1 cellular context compared by ENCODE assay signal in the genomic region with DNA sequence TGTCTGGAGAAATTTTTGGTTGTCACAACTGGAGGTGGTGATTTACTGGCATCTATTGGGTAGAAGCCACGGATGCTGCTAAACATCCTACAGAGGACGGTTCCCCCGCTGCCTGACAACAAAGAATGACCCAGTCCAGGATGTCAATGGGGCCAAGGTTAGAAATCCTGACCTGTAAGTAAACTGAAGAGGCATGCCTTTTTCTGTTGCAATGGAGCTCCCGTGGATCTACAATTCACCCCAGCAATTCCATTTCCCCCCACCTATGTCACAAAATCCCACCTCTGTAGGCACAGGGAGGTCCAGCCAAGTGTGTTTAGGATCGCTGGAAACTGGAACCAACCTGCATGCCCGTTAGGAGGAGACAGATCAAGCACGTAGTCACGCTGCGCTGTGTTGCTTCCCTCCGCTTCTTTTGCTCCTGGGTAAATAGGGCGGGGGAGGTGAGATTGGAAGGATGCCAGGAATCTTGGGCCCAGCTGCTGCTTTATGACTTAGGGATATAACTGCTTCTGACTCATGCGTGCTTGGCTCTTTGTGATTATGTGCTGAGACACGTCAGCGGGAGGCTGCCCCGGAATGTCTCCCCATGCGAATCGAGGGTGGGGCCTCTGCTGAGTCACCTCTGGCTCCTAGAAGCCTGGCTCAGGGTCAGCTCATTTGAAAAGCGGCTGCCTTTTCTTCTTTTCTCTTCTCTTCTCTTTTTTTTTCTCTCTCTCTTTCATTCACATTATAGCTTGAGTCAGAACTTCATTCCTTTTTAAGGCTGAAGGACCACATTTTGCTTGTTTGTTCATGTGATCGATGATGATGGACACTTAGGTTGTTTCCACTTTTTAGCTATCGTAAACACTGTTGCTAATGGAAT.
TF ChIP-seq lines count a peak whose summit lies in the region.

No MANE protein-coding gene starts in this region.

TF ChIP-seq in HEK293, 187 proteins besides CTCF, POLR2A, EP300 and RAD21 (continued from another document and continues in another):
- TF ChIP-seq, protein P1, sequence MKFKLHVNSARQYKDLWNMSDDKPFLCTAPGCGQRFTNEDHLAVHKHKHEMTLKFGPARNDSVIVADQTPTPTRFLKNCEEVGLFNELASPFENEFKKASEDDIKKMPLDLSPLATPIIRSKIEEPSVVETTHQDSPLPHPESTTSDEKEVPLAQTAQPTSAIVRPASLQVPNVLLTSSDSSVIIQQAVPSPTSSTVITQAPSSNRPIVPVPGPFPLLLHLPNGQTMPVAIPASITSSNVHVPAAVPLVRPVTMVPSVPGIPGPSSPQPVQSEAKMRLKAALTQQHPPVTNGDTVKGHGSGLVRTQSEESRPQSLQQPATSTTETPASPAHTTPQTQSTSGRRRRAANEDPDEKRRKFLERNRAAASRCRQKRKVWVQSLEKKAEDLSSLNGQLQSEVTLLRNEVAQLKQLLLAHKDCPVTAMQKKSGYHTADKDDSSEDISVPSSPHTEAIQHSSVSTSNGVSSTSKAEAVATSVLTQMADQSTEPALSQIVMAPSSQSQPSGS (tag by site-specific recombination; IDR thresholded peaks at IDR 0.05; ENCODE audit: low read depth), result peak; percentile 86
- TF ChIP-seq, protein P2, sequence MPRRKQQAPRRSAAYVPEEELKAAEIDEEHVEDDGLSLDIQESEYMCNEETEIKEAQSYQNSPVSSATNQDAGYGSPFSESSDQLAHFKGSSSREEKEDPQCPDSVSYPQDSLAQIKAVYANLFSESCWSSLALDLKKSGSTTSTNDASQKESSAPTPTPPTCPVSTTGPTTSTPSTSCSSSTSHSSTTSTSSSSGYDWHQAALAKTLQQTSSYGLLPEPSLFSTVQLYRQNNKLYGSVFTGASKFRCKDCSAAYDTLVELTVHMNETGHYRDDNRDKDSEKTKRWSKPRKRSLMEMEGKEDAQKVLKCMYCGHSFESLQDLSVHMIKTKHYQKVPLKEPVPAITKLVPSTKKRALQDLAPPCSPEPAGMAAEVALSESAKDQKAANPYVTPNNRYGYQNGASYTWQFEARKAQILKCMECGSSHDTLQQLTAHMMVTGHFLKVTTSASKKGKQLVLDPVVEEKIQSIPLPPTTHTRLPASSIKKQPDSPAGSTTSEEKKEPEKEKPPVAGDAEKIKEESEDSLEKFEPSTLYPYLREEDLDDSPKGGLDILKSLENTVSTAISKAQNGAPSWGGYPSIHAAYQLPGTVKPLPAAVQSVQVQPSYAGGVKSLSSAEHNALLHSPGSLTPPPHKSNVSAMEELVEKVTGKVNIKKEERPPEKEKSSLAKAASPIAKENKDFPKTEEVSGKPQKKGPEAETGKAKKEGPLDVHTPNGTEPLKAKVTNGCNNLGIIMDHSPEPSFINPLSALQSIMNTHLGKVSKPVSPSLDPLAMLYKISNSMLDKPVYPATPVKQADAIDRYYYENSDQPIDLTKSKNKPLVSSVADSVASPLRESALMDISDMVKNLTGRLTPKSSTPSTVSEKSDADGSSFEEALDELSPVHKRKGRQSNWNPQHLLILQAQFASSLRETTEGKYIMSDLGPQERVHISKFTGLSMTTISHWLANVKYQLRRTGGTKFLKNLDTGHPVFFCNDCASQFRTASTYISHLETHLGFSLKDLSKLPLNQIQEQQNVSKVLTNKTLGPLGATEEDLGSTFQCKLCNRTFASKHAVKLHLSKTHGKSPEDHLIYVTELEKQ (tag by site-specific recombination; IDR thresholded peaks at IDR 0.05; ENCODE audit: borderline replicate concordance), result peak; percentile 96
- TF ChIP-seq ZNF660 (tag by site-specific recombination; IDR thresholded peaks at IDR 0.05) (no peak), GLI4 (tag by site-specific recombination; IDR thresholded peaks at IDR 0.05) (no peak), ZNF114 (tag by site-specific recombination; IDR thresholded peaks at IDR 0.05) (no peak), ZNF24 (tag by site-specific recombination; IDR thresholded peaks at IDR 0.05) (peak; percentile 96), ZNF112 (tag by site-specific recombination; IDR thresholded peaks at IDR 0.05) (no peak), YY1 (tag by site-specific recombination; IDR thresholded peaks at IDR 0.05) (no peak; the same call in 1 of the 2 replicates), ZNF596 (tag by site-specific recombination; IDR thresholded peaks at IDR 0.05) (no peak), ZNF324 (tag by site-specific recombination; IDR thresholded peaks at IDR 0.05) (peak; percentile 94), ZNF624 (tag by site-specific recombination; IDR thresholded peaks at IDR 0.05) (no peak), ZFP37 (tag by site-specific recombination; IDR thresholded peaks at IDR 0.05) (peak; percentile 83; the same call in 1 of the 2 replicates), KLF10 (tag by site-specific recombination; IDR thresholded peaks at IDR 0.05) (peak; percentile 99), KLF9 (tag by site-specific recombination; IDR thresholded peaks at IDR 0.05; ENCODE audit: low read depth) (peak; percentile 85), ZNF768 (tag by site-specific recombination; IDR thresholded peaks at IDR 0.05) (no peak; the same call in 1 of the 2 replicates), ZNF335 (tag by site-specific recombination; conservative IDR thresholded peaks at IDR 0.05) (peak; percentile 93), GLIS2 (tag by site-specific recombination; IDR thresholded peaks at IDR 0.05) (peak; percentile 95), ZNF37A (tag by site-specific recombination; IDR thresholded peaks at IDR 0.05) (no peak; the same call in 1 of the 2 replicates), ZNF600 (tag by site-specific recombination; IDR thresholded peaks at IDR 0.05) (peak; percentile 94), ZNF670 (tag by site-specific recombination; IDR thresholded peaks at IDR 0.05; ENCODE audit: low read depth) (no peak), ZNF791 (tag by site-specific recombination; IDR thresholded peaks at IDR 0.05) (no peak), ZNF837 (tag by site-specific recombination; IDR thresholded peaks at IDR 0.05) (no peak), ZNF394 (tag by site-specific recombination; IDR thresholded peaks at IDR 0.05; ENCODE audit: borderline replicate concordance) (peak; percentile 81; the same call in 1 of the 2 replicates), ZNF211 (tag by site-specific recombination; IDR thresholded peaks at IDR 0.05; ENCODE audit: low read depth) (no peak; the same call in 1 of the 2 replicates), ZIC2 (tag by site-specific recombination; IDR thresholded peaks at IDR 0.05) (peak; percentile 98), SALL2 (tag by site-specific recombination; IDR thresholded peaks at IDR 0.05; ENCODE audit: borderline replicate concordance) (no peak), KLF8 (tag by site-specific recombination; IDR thresholded peaks at IDR 0.05) (peak; percentile 98), ZFP3 (tag by site-specific recombination; IDR thresholded peaks at IDR 0.05; ENCODE audit: low read depth) (no peak), ZNF16 (tag by site-specific recombination; IDR thresholded peaks at IDR 0.05; ENCODE audit: low read depth) (no peak), GLI2 (tag by site-specific recombination; IDR thresholded peaks at IDR 0.05; ENCODE audit: borderline replicate concordance, low read depth) (peak; percentile 51; the same call in 1 of the 2 replicates)
- TF ChIP-seq, protein P3, sequence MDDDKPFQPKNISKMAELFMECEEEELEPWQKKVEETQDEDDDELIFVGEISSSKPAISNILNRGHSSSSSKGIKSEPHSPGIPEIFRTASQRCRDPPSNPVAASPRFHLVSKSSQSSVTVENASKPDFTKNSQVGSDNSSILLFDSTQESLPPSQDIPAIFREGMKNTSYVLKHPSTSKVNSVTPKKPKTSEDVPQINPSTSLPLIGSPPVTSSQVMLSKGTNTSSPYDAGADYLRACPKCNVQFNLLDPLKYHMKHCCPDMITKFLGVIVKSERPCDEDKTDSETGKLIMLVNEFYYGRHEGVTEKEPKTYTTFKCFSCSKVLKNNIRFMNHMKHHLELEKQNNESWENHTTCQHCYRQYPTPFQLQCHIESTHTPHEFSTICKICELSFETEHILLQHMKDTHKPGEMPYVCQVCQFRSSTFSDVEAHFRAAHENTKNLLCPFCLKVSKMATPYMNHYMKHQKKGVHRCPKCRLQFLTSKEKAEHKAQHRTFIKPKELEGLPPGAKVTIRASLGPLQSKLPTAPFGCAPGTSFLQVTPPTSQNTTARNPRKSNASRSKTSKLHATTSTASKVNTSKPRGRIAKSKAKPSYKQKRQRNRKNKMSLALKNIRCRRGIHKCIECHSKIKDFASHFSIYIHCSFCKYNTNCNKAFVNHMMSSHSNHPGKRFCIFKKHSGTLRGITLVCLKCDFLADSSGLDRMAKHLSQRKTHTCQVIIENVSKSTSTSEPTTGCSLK (tag by site-specific recombination; IDR thresholded peaks at IDR 0.05), result no peak
- TF ChIP-seq, protein P4, sequence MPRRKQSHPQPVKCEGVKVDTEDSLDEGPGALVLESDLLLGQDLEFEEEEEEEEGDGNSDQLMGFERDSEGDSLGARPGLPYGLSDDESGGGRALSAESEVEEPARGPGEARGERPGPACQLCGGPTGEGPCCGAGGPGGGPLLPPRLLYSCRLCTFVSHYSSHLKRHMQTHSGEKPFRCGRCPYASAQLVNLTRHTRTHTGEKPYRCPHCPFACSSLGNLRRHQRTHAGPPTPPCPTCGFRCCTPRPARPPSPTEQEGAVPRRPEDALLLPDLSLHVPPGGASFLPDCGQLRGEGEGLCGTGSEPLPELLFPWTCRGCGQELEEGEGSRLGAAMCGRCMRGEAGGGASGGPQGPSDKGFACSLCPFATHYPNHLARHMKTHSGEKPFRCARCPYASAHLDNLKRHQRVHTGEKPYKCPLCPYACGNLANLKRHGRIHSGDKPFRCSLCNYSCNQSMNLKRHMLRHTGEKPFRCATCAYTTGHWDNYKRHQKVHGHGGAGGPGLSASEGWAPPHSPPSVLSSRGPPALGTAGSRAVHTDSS (tag by site-specific recombination; IDR thresholded peaks at IDR 0.05), result peak; percentile 35
- TF ChIP-seq, protein P5, sequence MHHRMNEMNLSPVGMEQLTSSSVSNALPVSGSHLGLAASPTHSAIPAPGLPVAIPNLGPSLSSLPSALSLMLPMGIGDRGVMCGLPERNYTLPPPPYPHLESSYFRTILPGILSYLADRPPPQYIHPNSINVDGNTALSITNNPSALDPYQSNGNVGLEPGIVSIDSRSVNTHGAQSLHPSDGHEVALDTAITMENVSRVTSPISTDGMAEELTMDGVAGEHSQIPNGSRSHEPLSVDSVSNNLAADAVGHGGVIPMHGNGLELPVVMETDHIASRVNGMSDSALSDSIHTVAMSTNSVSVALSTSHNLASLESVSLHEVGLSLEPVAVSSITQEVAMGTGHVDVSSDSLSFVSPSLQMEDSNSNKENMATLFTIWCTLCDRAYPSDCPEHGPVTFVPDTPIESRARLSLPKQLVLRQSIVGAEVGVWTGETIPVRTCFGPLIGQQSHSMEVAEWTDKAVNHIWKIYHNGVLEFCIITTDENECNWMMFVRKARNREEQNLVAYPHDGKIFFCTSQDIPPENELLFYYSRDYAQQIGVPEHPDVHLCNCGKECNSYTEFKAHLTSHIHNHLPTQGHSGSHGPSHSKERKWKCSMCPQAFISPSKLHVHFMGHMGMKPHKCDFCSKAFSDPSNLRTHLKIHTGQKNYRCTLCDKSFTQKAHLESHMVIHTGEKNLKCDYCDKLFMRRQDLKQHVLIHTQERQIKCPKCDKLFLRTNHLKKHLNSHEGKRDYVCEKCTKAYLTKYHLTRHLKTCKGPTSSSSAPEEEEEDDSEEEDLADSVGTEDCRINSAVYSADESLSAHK (tag by site-specific recombination; IDR thresholded peaks at IDR 0.05), result peak; percentile 91
- TF ChIP-seq, protein P6, sequence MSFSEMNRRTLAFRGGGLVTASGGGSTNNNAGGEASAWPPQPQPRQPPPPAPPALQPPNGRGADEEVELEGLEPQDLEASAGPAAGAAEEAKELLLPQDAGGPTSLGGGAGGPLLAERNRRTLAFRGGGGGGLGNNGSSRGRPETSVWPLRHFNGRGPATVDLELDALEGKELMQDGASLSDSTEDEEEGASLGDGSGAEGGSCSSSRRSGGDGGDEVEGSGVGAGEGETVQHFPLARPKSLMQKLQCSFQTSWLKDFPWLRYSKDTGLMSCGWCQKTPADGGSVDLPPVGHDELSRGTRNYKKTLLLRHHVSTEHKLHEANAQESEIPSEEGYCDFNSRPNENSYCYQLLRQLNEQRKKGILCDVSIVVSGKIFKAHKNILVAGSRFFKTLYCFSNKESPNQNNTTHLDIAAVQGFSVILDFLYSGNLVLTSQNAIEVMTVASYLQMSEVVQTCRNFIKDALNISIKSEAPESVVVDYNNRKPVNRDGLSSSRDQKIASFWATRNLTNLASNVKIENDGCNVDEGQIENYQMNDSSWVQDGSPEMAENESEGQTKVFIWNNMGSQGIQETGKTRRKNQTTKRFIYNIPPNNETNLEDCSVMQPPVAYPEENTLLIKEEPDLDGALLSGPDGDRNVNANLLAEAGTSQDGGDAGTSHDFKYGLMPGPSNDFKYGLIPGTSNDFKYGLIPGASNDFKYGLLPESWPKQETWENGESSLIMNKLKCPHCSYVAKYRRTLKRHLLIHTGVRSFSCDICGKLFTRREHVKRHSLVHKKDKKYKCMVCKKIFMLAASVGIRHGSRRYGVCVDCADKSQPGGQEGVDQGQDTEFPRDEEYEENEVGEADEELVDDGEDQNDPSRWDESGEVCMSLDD (tag by site-specific recombination; IDR thresholded peaks at IDR 0.05), result peak; percentile 96
- TF ChIP-seq, protein P7, sequence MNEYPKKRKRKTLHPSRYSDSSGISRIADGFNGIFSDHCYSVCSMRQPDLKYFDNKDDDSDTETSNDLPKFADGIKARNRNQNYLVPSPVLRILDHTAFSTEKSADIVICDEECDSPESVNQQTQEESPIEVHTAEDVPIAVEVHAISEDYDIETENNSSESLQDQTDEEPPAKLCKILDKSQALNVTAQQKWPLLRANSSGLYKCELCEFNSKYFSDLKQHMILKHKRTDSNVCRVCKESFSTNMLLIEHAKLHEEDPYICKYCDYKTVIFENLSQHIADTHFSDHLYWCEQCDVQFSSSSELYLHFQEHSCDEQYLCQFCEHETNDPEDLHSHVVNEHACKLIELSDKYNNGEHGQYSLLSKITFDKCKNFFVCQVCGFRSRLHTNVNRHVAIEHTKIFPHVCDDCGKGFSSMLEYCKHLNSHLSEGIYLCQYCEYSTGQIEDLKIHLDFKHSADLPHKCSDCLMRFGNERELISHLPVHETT (tag by site-specific recombination; IDR thresholded peaks at IDR 0.05), result peak; percentile 97
- TF ChIP-seq, protein P8, sequence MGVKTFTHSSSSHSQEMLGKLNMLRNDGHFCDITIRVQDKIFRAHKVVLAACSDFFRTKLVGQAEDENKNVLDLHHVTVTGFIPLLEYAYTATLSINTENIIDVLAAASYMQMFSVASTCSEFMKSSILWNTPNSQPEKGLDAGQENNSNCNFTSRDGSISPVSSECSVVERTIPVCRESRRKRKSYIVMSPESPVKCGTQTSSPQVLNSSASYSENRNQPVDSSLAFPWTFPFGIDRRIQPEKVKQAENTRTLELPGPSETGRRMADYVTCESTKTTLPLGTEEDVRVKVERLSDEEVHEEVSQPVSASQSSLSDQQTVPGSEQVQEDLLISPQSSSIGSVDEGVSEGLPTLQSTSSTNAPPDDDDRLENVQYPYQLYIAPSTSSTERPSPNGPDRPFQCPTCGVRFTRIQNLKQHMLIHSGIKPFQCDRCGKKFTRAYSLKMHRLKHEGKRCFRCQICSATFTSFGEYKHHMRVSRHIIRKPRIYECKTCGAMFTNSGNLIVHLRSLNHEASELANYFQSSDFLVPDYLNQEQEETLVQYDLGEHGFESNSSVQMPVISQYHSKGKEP (tag by site-specific recombination; IDR thresholded peaks at IDR 0.05), result peak; percentile 88
- TF ChIP-seq, protein P9, sequence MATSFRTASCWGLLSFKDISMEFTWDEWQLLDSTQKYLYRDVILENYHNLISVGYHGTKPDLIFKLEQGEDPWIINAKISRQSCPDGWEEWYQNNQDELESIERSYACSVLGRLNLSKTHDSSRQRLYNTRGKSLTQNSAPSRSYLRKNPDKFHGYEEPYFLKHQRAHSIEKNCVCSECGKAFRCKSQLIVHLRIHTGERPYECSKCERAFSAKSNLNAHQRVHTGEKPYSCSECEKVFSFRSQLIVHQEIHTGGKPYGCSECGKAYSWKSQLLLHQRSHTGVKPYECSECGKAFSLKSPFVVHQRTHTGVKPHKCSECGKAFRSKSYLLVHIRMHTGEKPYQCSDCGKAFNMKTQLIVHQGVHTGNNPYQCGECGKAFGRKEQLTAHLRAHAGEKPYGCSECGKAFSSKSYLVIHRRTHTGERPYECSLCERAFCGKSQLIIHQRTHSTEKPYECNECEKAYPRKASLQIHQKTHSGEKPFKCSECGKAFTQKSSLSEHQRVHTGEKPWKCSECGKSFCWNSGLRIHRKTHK (tag by site-specific recombination; IDR thresholded peaks at IDR 0.05), result no peak
